In genomic region chr9:8880031-8880430, GRCh38 we compare ENCODE assay signal across 14 cellular contexts.
"Had no signal": no experiment of that assay in that cellular context is flagged by ENCODE, and none has a peak within 500 bp of the region (broad histone marks: within the 10 kb centered on the region; RNA-seq: fewer than 3 reads in every experiment).

No MANE protein-coding gene starts in this region.

- H3K27ac ChIP-seq: brain microvascular endothelial cell, lower lobe of right lung, neutrophil, thoracic aorta had no signal

- H3K36me3 ChIP-seq: brain microvascular endothelial cell, lower lobe of right lung, neutrophil, thoracic aorta had no signal

- ATAC-seq: activated T-cell treated with anti-CD3 and anti-CD28 coated beads, Interleukin-2, amount 50 U/mL, for 4 hours; lower lobe of right lung; naive thymus-derived CD4-positive, alpha-beta T cell; stimulated activated naive CD8-positive, alpha-beta T cell treated with anti-CD3 and anti-CD28 coated beads, Interleukin-15, amount 100 ng/mL, for 72 hours had no signal

- H3K27me3 ChIP-seq: brain microvascular endothelial cell, neutrophil had no signal

- H3K4me1 ChIP-seq: lower lobe of right lung had no signal

- DNase-seq: activated CD4-positive, alpha-beta T cell treated with anti-CD3 and anti-CD28 coated beads, Interleukin-2, amount 50 U/mL, for 48 hours; activated CD4-positive, CD25-positive, alpha-beta regulatory T cell treated with anti-CD3 and anti-CD28 coated beads, Interleukin-2, amount 50 U/mL, for 72 hours; activated gamma-delta T cell treated with Interleukin-2 at 50 U/mL for 16 hours; activated naive CD8-positive, alpha-beta T cell treated with anti-CD3 and anti-CD28 coated beads for 36 hours; activated T-cell treated with anti-CD3 and anti-CD28 coated beads, Interleukin-2, amount 50 U/mL, for 4 hours; brain microvascular endothelial cell; glutamatergic neuron; lower lobe of right lung; naive thymus-derived CD4-positive, alpha-beta T cell; retina; stimulated activated CD4-positive, alpha-beta T cell treated with anti-CD3 and anti-CD28 coated beads, Interleukin-4, amount 100 ng/mL, for 4 hours; stimulated activated naive CD8-positive, alpha-beta T cell treated with anti-CD3 and anti-CD28 coated beads, Interleukin-15, amount 100 ng/mL, for 72 hours had no signal

- H3K9me3 ChIP-seq: lower lobe of right lung, neutrophil, thoracic aorta had no signal

- H3K4me3 ChIP-seq: lower lobe of right lung, thoracic aorta had no signal
